ENCODE assay signal across 8 cellular contexts in the genomic region with DNA sequence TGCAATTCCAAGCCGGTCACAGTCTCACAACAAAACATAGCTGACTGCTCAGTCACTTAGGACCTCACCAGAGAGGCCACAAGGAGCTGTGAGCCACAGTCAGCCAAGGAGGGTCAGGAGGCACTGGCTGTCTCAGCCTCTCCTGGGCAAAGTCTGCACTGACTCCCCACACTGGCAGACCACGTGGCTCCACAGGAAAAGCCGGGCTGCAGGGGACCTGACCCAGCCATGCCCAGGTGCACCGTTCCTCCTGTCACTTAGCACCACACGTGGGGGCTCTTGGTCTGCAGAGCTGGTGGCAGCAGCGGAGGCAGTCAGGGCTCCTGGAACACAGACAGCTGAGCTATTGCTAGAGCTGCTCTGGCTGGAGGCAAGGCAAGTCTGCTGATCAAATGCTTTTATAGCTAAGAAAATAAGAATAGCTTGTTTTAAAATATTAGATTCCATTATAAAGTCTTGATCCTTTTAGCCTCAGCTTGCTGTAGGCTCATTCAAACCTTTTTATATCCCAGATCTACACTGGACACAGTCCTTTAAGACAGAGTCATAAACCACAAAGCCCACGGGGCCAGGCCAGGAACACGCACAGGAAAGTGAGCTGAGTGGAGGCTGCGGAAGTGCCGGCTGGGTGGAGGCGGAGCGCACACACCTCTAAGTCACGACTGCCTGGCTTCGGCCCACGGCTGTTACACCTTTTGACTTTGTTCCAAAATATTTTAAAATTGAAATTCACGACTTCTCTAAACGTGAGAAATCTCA.
DNase-seq lines count a peak whose midpoint lies in the region; ATAC-seq, FAIRE-seq and TF ChIP-seq lines count a peak whose summit lies in the region.

No MANE protein-coding gene starts in this region.

- TF ChIP-seq CTCF in kidney (IDR thresholded peaks at IDR 0.05; ENCODE audit: borderline replicate concordance, extremely low read depth, insufficient read depth) (no peak), upper lobe of left lung (IDR thresholded peaks at IDR 0.05) (no peak)

- TF ChIP-seq POLR2A in upper lobe of left lung (IDR thresholded peaks at IDR 0.05) = no peak

- H3K27ac ChIP-seq in kidney (ENCODE audit: low read depth in 2 of 2, low read length in 2 of 2) (no peak overlapping the region), upper lobe of left lung (no peak overlapping the region)

- peaks cover 0 to 11% of the 10 kb centered on the region in 2 donors for H3K4me1 ChIP-seq in kidney (ENCODE audit: control insufficient read depth in 1 of 2, insufficient read depth in 1 of 2, low read depth in 1 of 2, low read length in 2 of 2)
- peaks cover 0 to 17% (median 0%) of the 10 kb centered on the region in 4 donors for H3K4me1 ChIP-seq in upper lobe of left lung

- intact Hi-C loops in left ventricle myocardium superior (cut with micrococcal nuclease) = loop anchor here (5.0 to 10.0 kb wide), 2 partner anchors 166 to 408 kb away; no protein-coding TSS in a partner anchor
- intact Hi-C loops in cardiac septum (cut with DNase I) = loop anchor here (10.0 kb wide), 1 partner anchor 406 kb away; no protein-coding TSS in a partner anchor
- intact Hi-C loops in kidney (cut with DNase I) = no loop called here

- peak; percentile 35 for DNase-seq in left ventricle myocardium superior
- no peak for DNase-seq in cardiac septum (ENCODE audit: low spot score)
- peak; percentile 61 for DNase-seq in activated CD8-positive, alpha-beta memory T cell treated with anti-CD3 and anti-CD28 coated beads for 24 hours
- DNase-seq in kidney = peak; percentile 72
- peak; percentile 37 to 48 for DNase-seq in upper lobe of left lung
- no peak for DNase-seq in NCI-H2081 treated with DMSO at 0.1 percent for 48 hours (lab: John Stamatoyannopoulos, UW)

- H3K4me3 ChIP-seq in kidney (ENCODE audit: low read length in 2 of 2) (no peak overlapping the region), upper lobe of left lung (no peak overlapping the region)

- no peaks in the 10 kb centered on the region for H3K36me3 ChIP-seq in kidney (ENCODE audit: control insufficient read depth in 1 of 2, insufficient read depth in 2 of 2, low read length in 2 of 2)
- no peaks in the 10 kb centered on the region for H3K36me3 ChIP-seq in upper lobe of left lung

- no peaks in the 10 kb centered on the region for H3K27me3 ChIP-seq in upper lobe of left lung

- FAIRE-seq in kidney (lab: Jason Lieb, UNC) = no peak

- no peak for TF ChIP-seq EP300 in upper lobe of left lung (IDR thresholded peaks at IDR 0.05)

- ATAC-seq in left ventricle myocardium superior (peak; percentile 56), upper lobe of left lung (ENCODE audit: low FRiP score in 2 of 2) (peak in 1 of 2 donors; percentile 64), HG02759 (IDR thresholded peaks at IDR 0.05; ENCODE audit: unreplicated experiment) (no peak), HG02973 (IDR thresholded peaks at IDR 0.05; ENCODE audit: unreplicated experiment) (no peak)

- 16 to 31% methylated on average over 14 to 17 of the region's 17 CpGs for WGBS in upper lobe of left lung, 2 donors

- H3K9ac ChIP-seq in kidney (ENCODE audit: low read length in 2 of 2) = peak overlapping the region in 1 of 2 donors; percentile 23

- H3K9me3 ChIP-seq in kidney (ENCODE audit: control insufficient read depth in 1 of 2, low read length in 2 of 2) (no peaks in the 10 kb centered on the region), upper lobe of left lung (no peaks in the 10 kb centered on the region)

Comparison
In these comparisons a context has a peak if more than half of its experiments do, and no peak if none do; other contexts are left out.
1. DNase-seq: peak in left ventricle myocardium superior (single experiment), activated CD8-positive, alpha-beta memory T cell treated with anti-CD3 and anti-CD28 coated beads for 24 hours (single experiment), kidney (single experiment) and upper lobe of left lung (2 of 2); none in cardiac septum (single experiment) and NCI-H2081 treated with DMSO at 0.1 percent for 48 hours (single experiment).